ENCODE assay signal across 8 cellular contexts in genomic region chr1:108125312-108126138, GRCh38.
DNase-seq lines count a peak whose midpoint lies in the region; ATAC-seq, FAIRE-seq and TF ChIP-seq lines count a peak whose summit lies in the region.

No MANE protein-coding gene starts in this region.

- H3K27me3 ChIP-seq in foreskin keratinocyte = no peaks in the 10 kb centered on the region
- peaks cover 0 to 7% of the 10 kb centered on the region in 2 donors for H3K27me3 ChIP-seq in tibial artery

- H3K4me1 Mint-ChIP-seq in activated T-helper 17 cell treated with anti-CD3 and anti-CD28 coated beads, Interleukin-2, amount 50 U/mL, for 72 hours = no peaks in the 10 kb centered on the region

- intact Hi-C loops in tibial artery (cut with DNase I; ENCODE audit: low total_unique reads) = no loop called here

- H3K4me3 ChIP-seq in LNCaP clone FGC (ENCODE audit: low read depth, low read length) (no peak overlapping the region), tibial artery (no peak overlapping the region)

- no peaks in the 10 kb centered on the region for H3K9me3 Mint-ChIP-seq in activated T-helper 17 cell treated with anti-CD3 and anti-CD28 coated beads, Interleukin-2, amount 50 U/mL, for 72 hours

- H3K9me3 ChIP-seq in tibial artery = no peaks in the 10 kb centered on the region

- FAIRE-seq in H54 (lab: Jason Lieb, UNC) = peak; percentile 95

- in situ Hi-C loops in G401 (cut with HindIII; ENCODE audit: low sequenced_read_pairs) = no loop called here

- no peaks in the 10 kb centered on the region for H3K36me3 ChIP-seq in tibial artery

- peak; percentile 91 for ATAC-seq in activated T-helper 17 cell treated with anti-CD3 and anti-CD28 coated beads, Interleukin-2, amount 50 U/mL, for 72 hours (replicated peaks)
- ATAC-seq in foreskin keratinocyte (peak; percentile 91), omental fat pad (ENCODE audit: low FRiP score) (peak; percentile 79)

- no peak for TF ChIP-seq POLR2A in H54 (IDR thresholded peaks at IDR 0.05; ENCODE audit: low read depth, low read length)

- H3K27ac Mint-ChIP-seq in activated T-helper 17 cell treated with anti-CD3 and anti-CD28 coated beads, Interleukin-2, amount 50 U/mL, for 72 hours = no peak overlapping the region

- H3K4me1 ChIP-seq in foreskin keratinocyte (no peaks in the 10 kb centered on the region), tibial artery (no peaks in the 10 kb centered on the region)

- no peak overlapping the region for H3K4me3 Mint-ChIP-seq in activated T-helper 17 cell treated with anti-CD3 and anti-CD28 coated beads, Interleukin-2, amount 50 U/mL, for 72 hours

- H3K27ac ChIP-seq in foreskin keratinocyte (no peak overlapping the region), tibial artery (no peak overlapping the region)

- DNase-seq in G401 (ENCODE audit: low spot score) (peak; percentile 92), H54 (ENCODE audit: insufficient read length, low spot score) (peak; percentile 18), LNCaP clone FGC (ENCODE audit: low read depth) (peak; percentile 73), RPMI8226 (peak; percentile 54), foreskin keratinocyte (peak in 1 of 2 donors; percentile 47), omental fat pad (ENCODE audit: low spot score) (no peak), tibial artery (peak; percentile 61 to 76)

- TF ChIP-seq CTCF in LNCaP clone FGC (IDR thresholded peaks at IDR 0.05; ENCODE audit: control insufficient read depth, extremely low read depth, insufficient read depth) (peak; percentile 98), foreskin keratinocyte (conservative IDR thresholded peaks at IDR 0.05) (peak; percentile 94), omental fat pad (IDR thresholded peaks at IDR 0.05) (peak in 2 of 3 donors; percentile 69 to 96), tibial artery (IDR thresholded peaks at IDR 0.05) (peak; percentile 83 to 90)

- H3K27me3 Mint-ChIP-seq in activated T-helper 17 cell treated with anti-CD3 and anti-CD28 coated beads, Interleukin-2, amount 50 U/mL, for 72 hours = no peaks in the 10 kb centered on the region

- no peaks in the 10 kb centered on the region for H3K36me3 Mint-ChIP-seq in activated T-helper 17 cell treated with anti-CD3 and anti-CD28 coated beads, Interleukin-2, amount 50 U/mL, for 72 hours (ENCODE audit: low read depth)
